In genomic region chr5:61055434-61056006, GRCh38 we compare ENCODE assay signal across 8 cellular contexts.
A peak's percentile ranks its signal among the peaks of the same experiment; 100 is the strongest.
DNase-seq lines count a peak whose midpoint lies in the region; ATAC-seq, FAIRE-seq and TF ChIP-seq lines count a peak whose summit lies in the region.

No MANE protein-coding gene starts in this region.

- DNase-seq in A172 (ENCODE audit: low spot score) (peak; percentile 57), GM10266 (ENCODE audit: extremely low spot score) (peak; percentile 17), Kasumi-1 (lab: John Stamatoyannopoulos, UW) (peak; percentile 81 to 89), RCC 7860 (ENCODE audit: low spot score) (peak; percentile 6), endothelial cell (ENCODE audit: low spot score) (peak; percentile 25), neural crest cell (ENCODE audit: low read depth, low spot score) (no peak), activated T-cell treated with anti-CD3 and anti-CD28 coated beads for 4 hours (no peak)

- FAIRE-seq in RCC 7860 (lab: Jason Lieb, UNC): no peak

- H3K27ac Mint-ChIP-seq in endothelial cell (ENCODE audit: unreplicated experiment): no peak overlapping the region
- H3K27ac Mint-ChIP-seq in neural crest cell (ENCODE audit: unreplicated experiment): no peak overlapping the region

- H3K9me3 Mint-ChIP-seq in endothelial cell (ENCODE audit: unreplicated experiment) (no peaks in the 10 kb centered on the region), neural crest cell (no peaks in the 10 kb centered on the region)

- TF ChIP-seq CTCF in GM10266 (IDR thresholded peaks at IDR 0.05; ENCODE audit: control insufficient read depth, insufficient read depth, low read depth, missing control alignments) (peak; percentile 66), endothelial cell (IDR thresholded peaks at IDR 0.05; ENCODE audit: unreplicated experiment) (peak; percentile 66), neural crest cell (conservative IDR thresholded peaks at IDR 0.05) (peak; percentile 87)

- ATAC-seq in GM21526 (IDR thresholded peaks at IDR 0.05; ENCODE audit: low FRiP score, unreplicated experiment): no peak

- H3K36me3 Mint-ChIP-seq in endothelial cell (ENCODE audit: low read depth, unreplicated experiment) (no peaks in the 10 kb centered on the region), neural crest cell (ENCODE audit: low read depth) (no peaks in the 10 kb centered on the region)

- H3K4me3 Mint-ChIP-seq in endothelial cell (ENCODE audit: unreplicated experiment) (no peak overlapping the region), neural crest cell (no peak overlapping the region)

- peaks cover 5% of the 10 kb centered on the region for H3K4me1 Mint-ChIP-seq in endothelial cell (ENCODE audit: unreplicated experiment)
- peaks cover 9% of the 10 kb centered on the region for H3K4me1 Mint-ChIP-seq in neural crest cell

- no peaks in the 10 kb centered on the region for H3K27me3 Mint-ChIP-seq in endothelial cell (ENCODE audit: unreplicated experiment)
- H3K27me3 Mint-ChIP-seq in neural crest cell (ENCODE audit: low read depth): no peaks in the 10 kb centered on the region

Comparison
In these comparisons a context has a peak if more than half of its experiments do, and no peak if none do; other contexts are left out.
1. DNase-seq: peak in A172 (single experiment), GM10266 (single experiment), Kasumi-1 (2 of 2), RCC 7860 (single experiment) and endothelial cell (single experiment); none in neural crest cell (single experiment) and activated T-cell treated with anti-CD3 and anti-CD28 coated beads for 4 hours (single experiment).
2. Peak in every context shown above with its lines, with median percentiles within 50 percentile points of each other: CTCF ChIP-seq.